21 cellular contexts compared by ENCODE assay signal in the genomic region with DNA sequence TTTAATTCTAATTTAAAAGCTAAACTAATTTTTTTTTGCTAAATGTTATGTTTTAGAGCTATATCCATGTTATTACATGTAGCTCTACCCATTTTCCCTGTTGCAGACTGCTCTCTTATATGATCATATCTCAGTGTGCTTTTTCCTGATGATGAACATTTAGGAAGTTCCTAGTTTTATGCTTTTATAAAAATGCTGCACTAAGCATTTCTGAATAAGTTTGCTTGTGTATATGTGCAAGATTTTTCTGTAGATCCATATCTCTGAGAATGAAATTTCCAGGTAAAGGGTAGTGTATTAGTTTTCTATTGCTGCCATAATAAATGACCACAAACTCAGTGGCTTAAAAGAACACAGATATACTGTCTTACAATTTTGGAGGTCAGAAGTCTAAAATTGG.
DNase-seq lines count a peak whose midpoint lies in the region; ATAC-seq, FAIRE-seq and TF ChIP-seq lines count a peak whose summit lies in the region.
"Had no signal": no experiment of that assay in that cellular context is flagged by ENCODE, and none has a peak within 500 bp of the region (broad histone marks: within the 10 kb centered on the region; RNA-seq: fewer than 3 reads in every experiment).

No MANE protein-coding gene starts in this region.

- H3K4me2 ChIP-seq in A549 (no peak overlapping the region), GM23338 (no peak overlapping the region), K562 (ENCODE audit: insufficient read depth, low read length) (no peak overlapping the region)
- H3K4me2 ChIP-seq: BLaER1 treated with 17β-estradiol and CSF1 and Interleukin-3, amounts not matched to agents 10 nM and 100 nM had no signal

- H3K4me1 Mint-ChIP-seq in GM23338 = peaks cover 6% of the 10 kb centered on the region; the same call in 2 of the 3 replicates
- H3K4me1 Mint-ChIP-seq: B cell had no signal

- no TSS peak for BruUV-seq in K562 (replicated peaks; lab: Mats Ljungman, UMichigan)

- TF ChIP-seq RAD21 in A549 (conservative IDR thresholded peaks at IDR 0.05 in 1 of 2, IDR thresholded peaks at IDR 0.05 in 1 of 2) (no peak), K562 (CRISPR knock-in tag; conservative IDR thresholded peaks at IDR 0.05 in 1 of 2, IDR thresholded peaks at IDR 0.05 in 1 of 2) (no peak)

- no peak for TF ChIP-seq CTCF in A549 (IDR thresholded peaks at IDR 0.05)
- no peak for TF ChIP-seq CTCF in GM23338 (conservative IDR thresholded peaks at IDR 0.05; ENCODE audit: low read depth in 2 of 2)
- no peak for TF ChIP-seq CTCF in K562 (IDR thresholded peaks at IDR 0.05 in 2 of 3, conservative IDR thresholded peaks at IDR 0.05 in 1 of 3; ENCODE audit: insufficient read depth in 2 of 3, low read depth in 1 of 3, low read length in 3 of 3)
- TF ChIP-seq CTCF in transverse colon (IDR thresholded peaks at IDR 0.05) = no peak

- H3K4me1 ChIP-seq in A549 (no peaks in the 10 kb centered on the region), GM23338 (ENCODE audit: insufficient read depth) (peaks cover 3% of the 10 kb centered on the region; the same call in 1 of the 2 replicates), K562 (replicated peaks in 1 of 2; ENCODE audit: control insufficient read depth in 2 of 2, insufficient read depth in 2 of 2, low read length in 2 of 2) (no peaks in the 10 kb centered on the region), transverse colon (no peaks in the 10 kb centered on the region)
- H3K4me1 ChIP-seq: Caco-2 had no signal

- in situ Hi-C loops in K562 (cut with MboI) = no loop called here
- in situ Hi-C loops in transverse colon (cut with MboI; ENCODE audit: low pct_ligation_motif_present in 1 of 4, low pct_unique_long_range_greater_than_20kb in 1 of 4, low sequenced_read_pairs in 3 of 4) = no loop called here

- H3K27me3 ChIP-seq in GM23338 (ENCODE audit: insufficient read depth) (no peaks in the 10 kb centered on the region), K562 (ENCODE audit: control insufficient read depth in 2 of 2, insufficient read depth in 2 of 2, low read length in 2 of 2) (no peaks in the 10 kb centered on the region), transverse colon (no peaks in the 10 kb centered on the region)
- H3K27me3 ChIP-seq: BLaER1 treated with 17β-estradiol and CSF1 and Interleukin-3, amounts not matched to agents 10 nM and 100 nM had no signal

- no peak overlapping the region for H3K4me3 Mint-ChIP-seq in GM23338
- H3K4me3 Mint-ChIP-seq: B cell; CD4-positive, alpha-beta T cell; CD8-positive, alpha-beta T cell had no signal

- H3K27ac Mint-ChIP-seq in GM23338 = peak overlapping the region; percentile 57; the same call in 1 of the 2 replicates
- H3K27ac Mint-ChIP-seq: B cell; CD4-positive, alpha-beta T cell; CD8-positive, alpha-beta T cell had no signal

- TF ChIP-seq POLR2A in A549 (IDR thresholded peaks at IDR 0.05; ENCODE audit: low read length) = no peak
- no peak for TF ChIP-seq POLR2A in K562 (conservative IDR thresholded peaks at IDR 0.05)
- TF ChIP-seq POLR2A in transverse colon (IDR thresholded peaks at IDR 0.05) = no peak

- no peaks in the 10 kb centered on the region for H3K9me3 Mint-ChIP-seq in GM23338

- CTCF ChIA-PET in A549 (lab: Yijun Ruan, JAX) = no interaction called here
- CTCF ChIA-PET in K562 (lab: Yijun Ruan, JAX; ENCODE audit: low intra/inter-chr PET ratio) = no interaction called here

- FAIRE-seq in A549 (lab: Jason Lieb, UNC) = no peak
- FAIRE-seq in K562 (lab: Jason Lieb, UNC) = no peak
- FAIRE-seq: A204.1, D721Med, G401.6, GM12891, GM19239 had no signal

- ATAC-seq in A549 (no peak), GM23338 (no peak), K562 (no peak), HG03565 (IDR thresholded peaks at IDR 0.05; ENCODE audit: unreplicated experiment) (no peak)
- ATAC-seq: CD8-positive, alpha-beta T cell had no signal

- intact Hi-C loops in K562 (cut with micrococcal nuclease) = no loop called here
- intact Hi-C loops in transverse colon (cut with DNase I; ENCODE audit: low total_unique reads) = no loop called here

- no peaks in the 10 kb centered on the region for H3F3A ChIP-seq in GM23338 (replicated peaks; ENCODE audit: low read depth)

- H3K27me3 Mint-ChIP-seq in GM23338 (ENCODE audit: insufficient read depth, low read depth, poor library complexity) = no peaks in the 10 kb centered on the region
- H3K27me3 Mint-ChIP-seq: B cell; CD4-positive, alpha-beta T cell had no signal

- H3K27ac ChIP-seq in A549 = no peak overlapping the region
- no peak overlapping the region for H3K27ac ChIP-seq in GM23338 (ENCODE audit: low read depth)
- H3K27ac ChIP-seq in K562 (ENCODE audit: extremely low read depth, low read depth, low read length) = no peak overlapping the region
- no peak overlapping the region for H3K27ac ChIP-seq in transverse colon
- H3K27ac ChIP-seq: BLaER1 treated with 17β-estradiol and CSF1 and Interleukin-3, amounts not matched to agents 10 nM and 100 nM; C4-2B had no signal

- DNase-seq in A549 (ENCODE audit: low read depth in 1 of 2, low spot score in 1 of 2) (no peak), GM23338 (ENCODE audit: low spot score) (no peak), K562 (ENCODE audit: extremely low read depth in 1 of 4, low spot score in 3 of 4) (no peak), transverse colon (no peak)
- DNase-seq: 8988T; AML-193; Caco-2; Calu3; CD4-positive, alpha-beta T cell; CD8-positive, alpha-beta T cell; DMS79 treated with DMSO at 0.1 percent for 48 hours; GF-D8 had no signal

- H3K4me3 ChIP-seq in A549 (no peak overlapping the region), GM23338 (no peak overlapping the region), K562 (no peak overlapping the region), transverse colon (no peak overlapping the region)
- H3K4me3 ChIP-seq: BLaER1 treated with 17β-estradiol and CSF1 and Interleukin-3, amounts not matched to agents 10 nM and 100 nM had no signal

- no peaks in the 10 kb centered on the region for H3K9me2 ChIP-seq in GM23338 (ENCODE audit: insufficient read depth)

- POLR2A ChIA-PET in A549 (lab: Yijun Ruan, JAX) (no interaction called here), K562 (lab: Yijun Ruan, JAX) (no interaction called here)

- H3K36me3 Mint-ChIP-seq in GM23338 (ENCODE audit: low read depth) = no peaks in the 10 kb centered on the region
- H3K36me3 Mint-ChIP-seq: CD8-positive, alpha-beta T cell had no signal

- H3K9ac ChIP-seq in K562 (ENCODE audit: insufficient read depth in 1 of 2, low read depth in 2 of 2, low read length in 2 of 2) = no peak overlapping the region
- H3K9ac ChIP-seq: BLaER1 treated with 17β-estradiol and CSF1 and Interleukin-3, amounts not matched to agents 10 nM and 100 nM had no signal

- H3K36me3 ChIP-seq in GM23338 (ENCODE audit: insufficient read depth) (no peaks in the 10 kb centered on the region), K562 (ENCODE audit: control insufficient read depth, insufficient read depth, low read length) (no peaks in the 10 kb centered on the region), transverse colon (no peaks in the 10 kb centered on the region)
- H3K36me3 ChIP-seq: BLaER1 treated with 17β-estradiol and CSF1 and Interleukin-3, amounts not matched to agents 10 nM and 100 nM had no signal

- no peak overlapping the region for H2AFZ ChIP-seq in GM23338
- no peak overlapping the region for H2AFZ ChIP-seq in K562 (ENCODE audit: low read depth, low read length)

- H3K9me3 ChIP-seq in A549 (no peaks in the 10 kb centered on the region), K562 (replicated peaks; ENCODE audit: control insufficient read depth, insufficient read depth, low read depth, low read length) (no peaks in the 10 kb centered on the region), transverse colon (no peaks in the 10 kb centered on the region)
- H3K9me3 ChIP-seq: BLaER1 treated with 17β-estradiol and CSF1 and Interleukin-3, amounts not matched to agents 10 nM and 100 nM; Caco-2 had no signal

- no peaks in the 10 kb centered on the region for H3K9me1 ChIP-seq in K562 (ENCODE audit: control insufficient read depth, insufficient read depth, low read length)

- TF ChIP-seq EP300 in A549 (IDR thresholded peaks at IDR 0.05) (no peak), K562 (IDR thresholded peaks at IDR 0.05; ENCODE audit: low read length) (no peak), transverse colon (IDR thresholded peaks at IDR 0.05; ENCODE audit: low read depth) (no peak)

- H4K20me1 ChIP-seq in GM23338 (replicated peaks; ENCODE audit: insufficient read depth) (no peaks in the 10 kb centered on the region), K562 (replicated peaks; ENCODE audit: control insufficient read depth, insufficient read depth, low read length) (no peaks in the 10 kb centered on the region)
- H4K20me1 ChIP-seq: BLaER1 treated with 17β-estradiol and CSF1 and Interleukin-3, amounts not matched to agents 10 nM and 100 nM had no signal

- H3K79me2 ChIP-seq in GM23338 (replicated peaks; ENCODE audit: insufficient read depth) = no peaks in the 10 kb centered on the region
- no peaks in the 10 kb centered on the region for H3K79me2 ChIP-seq in K562 (ENCODE audit: control insufficient read depth, insufficient read depth, low read length)

TF ChIP-seq in A549, 52 proteins besides CTCF, POLR2A, EP300 and RAD21:
- TF ChIP-seq RCOR1 (IDR thresholded peaks at IDR 0.05; ENCODE audit: low read depth, low read length) = no peak
- peak; percentile 79 for TF ChIP-seq MAFK (IDR thresholded peaks at IDR 0.05; ENCODE audit: partially characterized antibody)

TF ChIP-seq in GM23338, 12 proteins besides CTCF, POLR2A, EP300 and RAD21 (continues in another document):
- no peak for TF ChIP-seq JUNB (IDR thresholded peaks at IDR 0.05; ENCODE audit: unreplicated experiment)
- TF ChIP-seq ZNF331 (CRISPR knock-in tag; IDR thresholded peaks at IDR 0.05; ENCODE audit: low read depth) = no peak
- TF ChIP-seq CREB1 (CRISPR knock-in tag; IDR thresholded peaks at IDR 0.05; ENCODE audit: low read depth) = no peak
- no peak for TF ChIP-seq ZNF114 (CRISPR knock-in tag; IDR thresholded peaks at IDR 0.05)
- TF ChIP-seq STAT1 (IDR thresholded peaks at IDR 0.05; ENCODE audit: unreplicated experiment) = no peak
- no peak for TF ChIP-seq POLR2AphosphoS5 (IDR thresholded peaks at IDR 0.05; ENCODE audit: low read depth)
- TF ChIP-seq NANOG (IDR thresholded peaks at IDR 0.05; ENCODE audit: borderline replicate concordance) = no peak

TF ChIP-seq in K562, 482 proteins besides CTCF, POLR2A, EP300 and RAD21:
- TF ChIP-seq CBFA2T2 (conservative IDR thresholded peaks at IDR 0.05) = no peak
- TF ChIP-seq ZNF316 (IDR thresholded peaks at IDR 0.05) = peak; percentile 9; the same call in 1 of the 2 replicates
- TF ChIP-seq MAFK (IDR thresholded peaks at IDR 0.05; ENCODE audit: low read length) = peak; percentile 29; the same call in 1 of the 2 replicates
TF ChIP-seq in K562: peak in this region for 2.

Comparison
In these comparisons a context has a peak if more than half of its experiments do, and no peak if none do; other contexts are left out.
1. Of the 35 proteins assayed by ChIP-seq in both K562 and A549: peak only in K562: none; only in A549: none; in both: MAFK; in neither: 34.